ENCODE assay signal across 9 cellular contexts in genomic region chr22:42473484-42474193, GRCh38. TPM values are rescaled to one million over a fixed set of nuclear protein-coding genes. Genes with fewer than 3 reads are reported as not detected.
DNase-seq lines count a peak whose midpoint lies in the region; ATAC-seq, FAIRE-seq and TF ChIP-seq lines count a peak whose summit lies in the region.
"Had no signal": no experiment of that assay in that cellular context is flagged by ENCODE, and none has a peak within 500 bp of the region (broad histone marks: within the 10 kb centered on the region; RNA-seq: fewer than 3 reads in every experiment).

No MANE protein-coding gene starts in this region.

- H3K9me3 Mint-ChIP-seq in CD14-positive monocyte, result no peaks in the 10 kb centered on the region

- no peaks in the 10 kb centered on the region for H3K4me1 ChIP-seq in GM12878 (ENCODE audit: control insufficient read depth, insufficient read depth, low read length)
- H3K4me1 ChIP-seq in suprapubic skin, result no peaks in the 10 kb centered on the region
- H3K4me1 ChIP-seq: SJSA1 had no signal

- in situ Hi-C loops in GM13976 (cut with MboI; ENCODE audit: low sequenced_read_pairs, unreplicated experiment) (no loop called here), GM12878 (cut with MboI) (no loop called here)

- H3K9me3 ChIP-seq in GM12878 (replicated peaks; ENCODE audit: control insufficient read depth, insufficient read depth, low read length), result no peaks in the 10 kb centered on the region
- H3K9me3 ChIP-seq in suprapubic skin, result no peaks in the 10 kb centered on the region
- H3K9me3 ChIP-seq: SJSA1 had no signal

- no TSS peak for BruUV-seq in GM12878 (replicated peaks; lab: Mats Ljungman, UMichigan)

- no peak overlapping the region for H3K4me3 Mint-ChIP-seq in CD14-positive monocyte

- H3K27ac ChIP-seq in GM12878 (ENCODE audit: control insufficient read depth, insufficient read depth), result no peak overlapping the region
- H3K27ac ChIP-seq in suprapubic skin, result no peak overlapping the region
- H3K27ac ChIP-seq: SJSA1 had no signal

- H3K36me3 ChIP-seq in GM12878 (ENCODE audit: control insufficient read depth in 2 of 2, insufficient read depth in 2 of 2, low read length in 1 of 2) (no peaks in the 10 kb centered on the region), suprapubic skin (no peaks in the 10 kb centered on the region)
- H3K36me3 ChIP-seq: SJSA1 had no signal

- DNase-seq in CD14-positive monocyte (ENCODE audit: low spot score) (no peak), GM13976 (ENCODE audit: low spot score) (peak; percentile 48), NCI-H345 treated with DMSO at 0.1 percent for 48 hours (lab: John Stamatoyannopoulos, UW; ENCODE audit: unreplicated experiment) (peak; percentile 9), GM12878 (ENCODE audit: low read depth, low spot score) (no peak), iris pigment epithelial cell (ENCODE audit: low read depth) (peak; percentile 65), suprapubic skin (ENCODE audit: low spot score in 2 of 2) (no peak)
- no peak for DNase-seq in activated CD8-positive, alpha-beta memory T cell treated with anti-CD3 and anti-CD28 coated beads, Interleukin-2, amount 50 U/mL, for 4 hours

- peaks cover 8 to 16% (median 13%) of the 10 kb centered on the region in 3 donors for H3K27me3 Mint-ChIP-seq in CD14-positive monocyte (ENCODE audit: low read depth in 3 of 3)

- CTCF ChIA-PET in GM12878 (lab: Yijun Ruan, JAX), result interaction anchor here (0.6 to 3.5 kb wide), 33 partner anchors 9 to 769 kb away, joined by 3 to 40 read pairs (median 4); partner anchors contain the start of genes NDUFA6 and NFAM1

- no peak overlapping the region for H3K4me3 ChIP-seq in GM12878
- no peak overlapping the region for H3K4me3 ChIP-seq in suprapubic skin
- H3K4me3 ChIP-seq: SJSA1 had no signal

- ATAC-seq in GM12878 (peak; percentile 89), GM19452 (IDR thresholded peaks at IDR 0.05; ENCODE audit: unreplicated experiment) (no peak)

- SMC1A ChIA-PET in GM12878 (lab: Charles Lee; ENCODE audit: uncharacterized antibody, unreplicated experiment), result interaction anchor here (0.5 to 2.5 kb wide), 17 partner anchors 9 to 508 kb away, joined by 3 to 23 read pairs (median 4); partner anchors contain the start of genes NDUFA6 and NFAM1

- no peak overlapping the region; the same call in 1 of the 2 replicates for H2AFZ ChIP-seq in GM12878 (ENCODE audit: control insufficient read depth, low read depth, low read length)

- RAD21 ChIA-PET in GM12878 (lab: Charles Lee; ENCODE audit: unreplicated experiment), result interaction anchor here (1.0 to 2.2 kb wide), 11 partner anchors 15 to 394 kb away, joined by 3 to 20 read pairs (median 4); partner anchors contain the start of genes NDUFA6 and SMDT1

- POLR2A ChIA-PET in GM12878 (lab: Charles Lee), result interaction anchor here (0.9 kb wide), 1 partner anchor 38 kb away, joined by 3 read pairs; no protein-coding TSS in a partner anchor

- TF ChIP-seq RAD21 in GM12878 (IDR thresholded peaks at IDR 0.05; ENCODE audit: insufficient read depth, low read depth, low read length), result peak; percentile 68

- FAIRE-seq in GM12878 (lab: Jason Lieb, UNC), result peak; percentile 75

- no peaks in the 10 kb centered on the region for H3K4me1 Mint-ChIP-seq in CD14-positive monocyte

- WGBS in GM12878 (ENCODE audit: insufficient coverage, insufficient replicate concordance, low lambda C conversion rate, missing lambda C conversion rate), result 70% methylated on average over 5 of the region's 5 CpGs
- 75% methylated on average over 5 of the region's 5 CpGs for WGBS in suprapubic skin

- TF ChIP-seq EP300 in GM12878 (IDR thresholded peaks at IDR 0.05; ENCODE audit: borderline replicate concordance in 1 of 2, control insufficient read depth in 1 of 2, low read depth in 2 of 2, low read length in 2 of 2) (no peak), suprapubic skin (IDR thresholded peaks at IDR 0.05) (no peak)

- intact Hi-C loops in CD14-positive monocyte (cut with micrococcal nuclease) (loop anchor here in 1 of 2 donors (2.0 kb wide), 1 partner anchor 305 kb away; no protein-coding TSS in a partner anchor), GM12878 (cut with micrococcal nuclease; ENCODE audit: unreplicated experiment) (loop anchor here (1.0 to 10.0 kb wide), 2 partner anchors 304 to 509 kb away; partner anchors contain the start of gene SEPTIN3)

- H3K9ac ChIP-seq in GM12878 (ENCODE audit: control insufficient read depth, insufficient read depth, low read length), result no peak overlapping the region

- H3K27ac Mint-ChIP-seq in CD14-positive monocyte, result no peak overlapping the region

- H4K20me1 ChIP-seq in GM12878 (ENCODE audit: control insufficient read depth, insufficient read depth), result no peaks in the 10 kb centered on the region

- H3K4me2 ChIP-seq in GM12878 (ENCODE audit: control insufficient read depth, insufficient read depth), result no peak overlapping the region

- H3K27me3 ChIP-seq in GM12878 (replicated peaks in 1 of 2; ENCODE audit: control insufficient read depth in 2 of 2, insufficient read depth in 2 of 2, low read length in 1 of 2), result 0 out of 4 replicates have a peak, but pooled peaks cover 1 to 3% of the 10 kb centered on the region in 2 experiments
- no peaks in the 10 kb centered on the region for H3K27me3 ChIP-seq in suprapubic skin

- H3K79me2 ChIP-seq in GM12878 (ENCODE audit: control insufficient read depth, insufficient read depth, low read length), result no peaks in the 10 kb centered on the region

- TF ChIP-seq POLR2A in GM12878 (IDR thresholded peaks at IDR 0.05; ENCODE audit: low read depth, low read length), result no peak
- no peak for TF ChIP-seq POLR2A in suprapubic skin (IDR thresholded peaks at IDR 0.05)

- H3K36me3 Mint-ChIP-seq in CD14-positive monocyte, result no peaks in the 10 kb centered on the region

- TF ChIP-seq CTCF in CD14-positive monocyte (IDR thresholded peaks at IDR 0.05), result peak; percentile 82
- TF ChIP-seq CTCF in GM13976 (IDR thresholded peaks at IDR 0.05; ENCODE audit: borderline replicate concordance, control extremely low read depth, extremely low read depth, insufficient read depth, missing control alignments), result peak; percentile 31
- TF ChIP-seq CTCF in GM12878 (IDR thresholded peaks at IDR 0.05 in 2 of 3, conservative IDR thresholded peaks at IDR 0.05 in 1 of 3; ENCODE audit: control insufficient read depth in 2 of 3, extremely low read depth in 1 of 3, insufficient read depth in 1 of 3, low read depth in 3 of 3, low read length in 3 of 3), result peak; percentile 67 to 73 (median 70)
- TF ChIP-seq CTCF in suprapubic skin (IDR thresholded peaks at IDR 0.05), result peak; percentile 35 to 58

TF ChIP-seq in GM12878, 131 proteins besides CTCF, POLR2A, EP300 and RAD21:
- TF ChIP-seq SMC3 (IDR thresholded peaks at IDR 0.05; ENCODE audit: borderline replicate concordance, low read length), result peak; percentile 63; the same call in 1 of the 2 replicates
- TF ChIP-seq KLF5 (IDR thresholded peaks at IDR 0.05; ENCODE audit: partially characterized antibody), result no peak
- no peak for TF ChIP-seq TCF12 (IDR thresholded peaks at IDR 0.05; ENCODE audit: low read depth, low read length)
- TF ChIP-seq RBBP5 (conservative IDR thresholded peaks at IDR 0.05), result no peak
- 0 out of 2 replicates have a peak, but pooled peaks have one; percentile 10 for TF ChIP-seq RUNX3 (IDR thresholded peaks at IDR 0.05; ENCODE audit: low read length)
TF ChIP-seq in GM12878: peak in this region for 2.

RNA-seq across cellular contexts. Expression of gene NFAM1, which starts 41.4 kb away (rescaled TPM):
- polyA plus RNA-seq in CD14-positive monocyte (10 to 100 TPM; 36.0 to 69.7 TPM), GM12878 (2011; rRNA removed) (0.84 and 1.3 TPM in 2 replicates), GM12878 (2014; fragmentation: Illumina TruSeq; extraction: Trizol) (0.13 and 0.24 TPM in 2 replicates), GM12878 (2014; fragmentation: Nextera tagmentation; extraction: Ambion mirVana) (not detected), GM12878 (2014; rRNA removed) (0.10 and 0.15 TPM in 2 replicates), GM12878 (2016; fragmentation: Nextera tagmentation; extraction: Ambion mirVana) (under 1 TPM in 1 of 2 experiments, not detected in 1; 0.20 TPM)
- 9.2 and 10.3 TPM in 2 replicates for total RNA-seq in GM12878 (2013; cell fraction: nucleolus; rRNA removed)
- total RNA-seq in GM12878 (2014; rRNA removed) (0.16 and 0.34 TPM in 2 replicates), GM12878 (2014; rRNA removed; fragmentation: Illumina TruSeq; extraction: Trizol) (0.13 and 0.32 TPM in 2 replicates), GM12878 (2021) (0.29 and 0.36 TPM in 2 replicates), suprapubic skin (1 to 10 TPM in 2 of 4 donors, under 1 TPM in 2; 0.70 to 3.1 (median 0.97) TPM)
- 0.22 TPM for polyA plus RNA-seq in GM12878 (2011; ENCODE audit: low read depth)
- polyA plus RNA-seq in GM12878 (2011; cell fraction: cytosol; rRNA removed), result 1.8 and 1.9 TPM in 2 replicates
- 2.5 and 2.6 TPM in 2 replicates for polyA plus RNA-seq in GM12878 (2011; cell fraction: nucleus; rRNA removed)
- 0.69 and 0.70 TPM in 2 replicates for polyA plus RNA-seq in GM12878 (2012)
- polyA minus RNA-seq in GM12878 (2011; rRNA and poly(A)+ RNA removed), result 2.0 and 2.9 TPM in 2 replicates
- polyA minus RNA-seq in GM12878 (2011; cell fraction: cytosol; rRNA and poly(A)+ RNA removed), result 0.73 and 3.9 TPM in 2 replicates
- 0.96 and 0.97 TPM in 2 replicates for polyA minus RNA-seq in GM12878 (2011; cell fraction: nucleus; rRNA and poly(A)+ RNA removed)
- total RNA-seq: SJSA1 had no signal

RNA-seq across cellular contexts. Expression of gene RRP7A, which starts 46.0 kb away (rescaled TPM):
- polyA plus RNA-seq in CD14-positive monocyte (10 to 100 TPM; 29.1 to 59.9 TPM), GM12878 (2011; rRNA removed) (23.9 and 41.4 TPM in 2 replicates), GM12878 (2014; fragmentation: Illumina TruSeq; extraction: Trizol) (38.1 and 49.7 TPM in 2 replicates), GM12878 (2014; fragmentation: Nextera tagmentation; extraction: Ambion mirVana) (10 to 100 TPM in 1 of 2 experiments, 1 to 10 TPM in 1; 2.9 to 12.3 TPM), GM12878 (2014; rRNA removed) (41.7 and 45.1 TPM in 2 replicates), GM12878 (2016; fragmentation: Nextera tagmentation; extraction: Ambion mirVana) (100 to 1,000 TPM in 1 of 2 experiments, 10 to 100 TPM in 1; 88.9 to 114 TPM)
- 24.1 and 27.7 TPM in 2 replicates for total RNA-seq in GM12878 (2013; cell fraction: nucleolus; rRNA removed)
- total RNA-seq in GM12878 (2014; rRNA removed) (42.4 and 42.7 TPM in 2 replicates), GM12878 (2014; rRNA removed; fragmentation: Illumina TruSeq; extraction: Trizol) (34.8 and 38.1 TPM in 2 replicates), GM12878 (2021) (73.9 and 84.9 TPM in 2 replicates), suprapubic skin (10 to 100 TPM; 19.0 to 31.3 (median 23.5) TPM)
- 10.3 TPM for polyA plus RNA-seq in GM12878 (2011; ENCODE audit: low read depth)
- polyA plus RNA-seq in GM12878 (2011; cell fraction: cytosol; rRNA removed), result 33.2 and 45.5 TPM in 2 replicates
- 22.8 and 28.8 TPM in 2 replicates for polyA plus RNA-seq in GM12878 (2011; cell fraction: nucleus; rRNA removed)
- 18.6 and 23.1 TPM in 2 replicates for polyA plus RNA-seq in GM12878 (2012)
- polyA minus RNA-seq in GM12878 (2011; rRNA and poly(A)+ RNA removed), result 15.7 and 24.9 TPM in 2 replicates
- polyA minus RNA-seq in GM12878 (2011; cell fraction: cytosol; rRNA and poly(A)+ RNA removed), result 7.2 and 10.6 TPM in 2 replicates
- 9.7 and 20.3 TPM in 2 replicates for polyA minus RNA-seq in GM12878 (2011; cell fraction: nucleus; rRNA and poly(A)+ RNA removed)

Comparison
In these comparisons a context has a peak if more than half of its experiments do, and no peak if none do; other contexts are left out.
1. DNase-seq: peak in GM13976 (single experiment), NCI-H345 treated with DMSO at 0.1 percent for 48 hours (single experiment) and iris pigment epithelial cell (single experiment); none in CD14-positive monocyte (single experiment), GM12878 (single experiment), suprapubic skin (0 of 2) and activated CD8-positive, alpha-beta memory T cell treated with anti-CD3 and anti-CD28 coated beads, Interleukin-2, amount 50 U/mL, for 4 hours (single experiment).
2. CTCF ChIP-seq: peak in every context shown above with its lines; median percentile 82 in CD14-positive monocyte; 70 in GM12878; 46 in suprapubic skin; 31 in GM13976.